ENCODE assay signal across 27 cellular contexts in the genomic region with DNA sequence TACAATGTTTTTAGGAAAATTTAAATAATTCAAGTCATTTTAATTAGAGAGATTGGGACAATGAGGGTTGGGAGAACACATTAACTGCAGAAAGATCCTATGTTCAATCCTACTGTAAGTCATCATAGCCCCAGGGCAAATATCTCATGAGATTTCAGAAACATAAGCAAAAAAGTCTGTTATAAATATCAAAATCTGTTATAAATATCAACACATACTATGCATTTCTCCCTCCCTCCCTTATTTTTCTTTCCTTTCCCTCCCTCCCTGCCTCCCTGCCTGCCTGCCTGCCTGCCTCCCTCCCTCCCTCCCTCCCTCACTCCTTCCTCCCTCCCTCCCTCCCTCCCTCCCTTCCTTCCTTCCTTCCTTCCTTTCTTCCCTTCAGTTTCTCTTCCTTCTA.
"Had no signal": no experiment of that assay in that cellular context is flagged by ENCODE, and none has a peak within 500 bp of the region (broad histone marks: within the 10 kb centered on the region; RNA-seq: fewer than 3 reads in every experiment).

No MANE protein-coding gene starts in this region.

- H3K4me3 ChIP-seq: neural progenitor cell, ovary, psoas muscle, skin epidermis, smooth muscle cell, spleen, suprapubic skin, testis, tibial artery, transverse colon, upper lobe of right lung, uterus had no signal

- DNase-seq: natural killer cell; occipital lobe; ovary; posterior cingulate gyrus; psoas muscle; right cardiac atrium; spleen; stimulated activated CD4-positive, alpha-beta T cell treated with anti-CD3 and anti-CD28 coated beads, Interleukin-12 subunit alpha, Interleukin-12 subunit beta, amount 100 ng/mL, for 4 hours; stimulated activated CD4-positive, alpha-beta T cell treated with anti-CD3 and anti-CD28 coated beads, Interleukin-1b, Interleukin-23, amount 100 ng/mL, for 48 hours; stimulated activated CD4-positive, alpha-beta T cell treated with anti-CD3 and anti-CD28 coated beads, Interleukin-4, amount 100 ng/mL, for 1 hour; stimulated activated CD4-positive, alpha-beta T cell treated with anti-CD3 and anti-CD28 coated beads, Interleukin-4, amount 100 ng/mL, for 4 hours; stimulated activated CD8-positive, alpha-beta memory T cell treated with anti-CD3 and anti-CD28 coated beads, Interleukin-4, amount 100 ng/mL, for 48 hours; stimulated activated naive CD4-positive, alpha-beta T cell; stimulated activated naive CD8-positive, alpha-beta T cell treated with anti-CD3 and anti-CD28 coated beads, Interleukin-15, amount 100 ng/mL, for 72 hours; stimulated activated naive CD8-positive, alpha-beta T cell treated with anti-CD3 and anti-CD28 coated beads, Interleukin-15, Interleukin-2, amounts not matched to agents 100 U/mL and 50 U/mL, for 24 hours; substantia nigra; testis; tibial artery; transverse colon; upper lobe of right lung; uterus had no signal

- H3K27ac ChIP-seq: neural progenitor cell, ovary, parathyroid adenoma, psoas muscle, skin epidermis, spleen, suprapubic skin, testis, tibial artery, transverse colon, upper lobe of right lung, uterus had no signal

- H3K4me1 ChIP-seq: neural progenitor cell, parathyroid adenoma, psoas muscle, spleen, suprapubic skin, testis, tibial artery, transverse colon, upper lobe of right lung, uterus had no signal

- H3K9me3 ChIP-seq: ovary, suprapubic skin, testis, tibial artery, upper lobe of right lung, uterus had no signal

- H2AFZ ChIP-seq: neural progenitor cell, parathyroid adenoma had no signal

- H3K4me2 ChIP-seq: neural progenitor cell, smooth muscle cell had no signal

- H3K79me2 ChIP-seq: parathyroid adenoma had no signal

- H3K36me3 ChIP-seq: neural progenitor cell, ovary, spleen, suprapubic skin, tibial artery, transverse colon, upper lobe of right lung, uterus had no signal

- H3K27me3 ChIP-seq: neural progenitor cell, ovary, suprapubic skin, testis, tibial artery, transverse colon, upper lobe of right lung, uterus had no signal

- H3K9ac ChIP-seq: neural progenitor cell, parathyroid adenoma had no signal

- ATAC-seq: natural killer cell; psoas muscle; right cardiac atrium; sciatic nerve; stimulated activated naive CD8-positive, alpha-beta T cell treated with anti-CD3 and anti-CD28 coated beads, Interleukin-15, amount 100 ng/mL, for 72 hours; stimulated activated naive CD8-positive, alpha-beta T cell treated with anti-CD3 and anti-CD28 coated beads, Interleukin-15, Interleukin-2, amounts not matched to agents 100 U/mL and 50 U/mL, for 24 hours had no signal
